Comparison of ENCODE assay signal across 2 cellular contexts in genomic region chr2:96831679-96832078, GRCh38.
A peak's percentile ranks its signal among the peaks of the same experiment; 100 is the strongest.
TF ChIP-seq lines count a peak whose summit lies in the region.

No MANE protein-coding gene starts in this region.

TF ChIP-seq in A549, 52 proteins besides CTCF, POLR2A, EP300 and RAD21:
- no peak for TF ChIP-seq NFE2L2 (conservative IDR thresholded peaks at IDR 0.05; ENCODE audit: low read length)
- TF ChIP-seq NPAS2 (CRISPR knock-in tag; IDR thresholded peaks at IDR 0.05; ENCODE audit: borderline replicate concordance) = no peak
- TF ChIP-seq REST (IDR thresholded peaks at IDR 0.05) = peak; percentile 74

TF ChIP-seq in HEK293, 187 proteins besides CTCF, POLR2A, EP300 and RAD21:
- TF ChIP-seq ZNF561 (tag by site-specific recombination; IDR thresholded peaks at IDR 0.05; ENCODE audit: borderline replicate concordance) (no peak), ZNF501 (tag by site-specific recombination; IDR thresholded peaks at IDR 0.05) (no peak), ZNF324 (tag by site-specific recombination; IDR thresholded peaks at IDR 0.05) (no peak), REST (tag by site-specific recombination; IDR thresholded peaks at IDR 0.05) (peak; percentile 94)
TF ChIP-seq in HEK293: peak in this region for 1.
